Comparison of ENCODE assay signal across 11 cellular contexts in the genomic region with DNA sequence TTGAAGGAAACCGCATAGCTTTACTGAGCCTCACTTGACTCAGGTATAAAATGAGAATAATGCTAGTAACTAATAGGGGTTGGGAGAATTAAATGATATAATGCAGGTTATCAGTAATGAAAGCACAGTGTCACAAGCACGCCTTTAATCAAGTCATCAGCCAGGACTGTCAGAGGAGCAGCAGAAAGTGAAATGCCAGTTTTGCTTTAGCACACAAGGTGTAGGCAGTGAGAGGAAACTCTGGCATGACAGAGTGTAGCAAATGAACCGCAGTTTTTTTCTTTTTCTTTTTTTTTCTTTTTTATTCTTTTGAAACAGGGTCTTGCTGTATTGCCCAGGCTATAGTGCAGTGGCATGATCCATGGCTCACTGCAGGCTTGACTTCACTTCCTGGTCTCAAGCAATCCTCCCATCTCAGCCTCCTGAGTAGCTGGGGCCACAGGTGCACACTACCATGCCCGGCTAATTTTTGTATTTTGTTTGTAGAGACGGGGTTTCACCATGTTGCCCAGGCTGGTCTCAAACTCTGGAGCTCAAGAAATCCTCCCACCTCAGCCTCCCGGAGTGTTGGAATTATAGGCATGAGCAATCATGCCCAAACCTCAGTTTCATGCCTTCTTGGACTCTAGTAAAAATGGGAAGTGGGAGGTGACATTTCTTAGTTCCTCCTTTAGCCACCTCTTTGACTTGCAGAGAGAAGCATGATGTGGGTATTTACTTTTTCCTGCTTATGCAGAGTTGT. TPM values are rescaled to one million over a fixed set of nuclear protein-coding genes. Genes with fewer than 3 reads are reported as not detected.
DNase-seq lines count a peak whose midpoint lies in the region; ATAC-seq, FAIRE-seq and TF ChIP-seq lines count a peak whose summit lies in the region.
"Had no signal": no experiment of that assay in that cellular context is flagged by ENCODE, and none has a peak within 500 bp of the region (broad histone marks: within the 10 kb centered on the region; RNA-seq: fewer than 3 reads in every experiment).

No MANE protein-coding gene starts in this region.

- DNase-seq in GM06990 (ENCODE audit: extremely low read depth, insufficient read length) (peak; percentile 62), GM20000 (ENCODE audit: low spot score) (peak; percentile 40), GM12878 (ENCODE audit: low read depth, low spot score) (peak; percentile 71), NCI-H2171 (lab: John Stamatoyannopoulos, UW) (no peak), mesenchymal stem cell (no peak), tibial nerve (ENCODE audit: low spot score in 2 of 2) (no peak)
- DNase-seq in activated T-cell treated with anti-CD3 and anti-CD28 coated beads, Interleukin-2, amount 50 U/mL, for 48 hours = no peak
- DNase-seq: effector memory CD4-positive, alpha-beta T cell; NCI-H1417 had no signal

- peaks cover 5% of the 10 kb centered on the region for H3K36me3 ChIP-seq in GM06990 (ENCODE audit: control insufficient read depth, insufficient read depth, low read length)
- H3K36me3 ChIP-seq in GM12878 (ENCODE audit: control insufficient read depth in 2 of 2, insufficient read depth in 2 of 2, low read length in 1 of 2) = peaks cover 0 to 19% of the 10 kb centered on the region in 2 experiments; a peak in 3 of 4 replicates
- H3K36me3 ChIP-seq in mesenchymal stem cell (ENCODE audit: control insufficient read depth in 1 of 2, insufficient read depth in 2 of 2, low read depth in 1 of 2, low read length in 2 of 2) = peaks cover 27 to 89% of the 10 kb centered on the region in 2 experiments
- peaks cover 0 to 54% (median 0%) of the 10 kb centered on the region in 3 donors for H3K36me3 ChIP-seq in tibial nerve

- intact Hi-C loops in GM12878 (cut with micrococcal nuclease; ENCODE audit: unreplicated experiment) = no loop called here

- peak; percentile 72 for FAIRE-seq in GM12878 (lab: Jason Lieb, UNC)

- no peak overlapping the region for H2AK5ac ChIP-seq in mesenchymal stem cell (ENCODE audit: low read length, severe bottlenecking)

- no peak overlapping the region for H2BK5ac ChIP-seq in mesenchymal stem cell (ENCODE audit: low read depth, low read length, poor library complexity, severe bottlenecking)

- no peak for TF ChIP-seq RAD21 in GM12878 (IDR thresholded peaks at IDR 0.05; ENCODE audit: insufficient read depth, low read depth, low read length)

- peaks cover 3% of the 10 kb centered on the region for H3K79me2 ChIP-seq in GM12878 (ENCODE audit: control insufficient read depth, insufficient read depth, low read length)

- H4K8ac ChIP-seq in mesenchymal stem cell (ENCODE audit: low read length) = no peak overlapping the region

- H2BK15ac ChIP-seq in mesenchymal stem cell (ENCODE audit: low read depth, poor library complexity, severe bottlenecking) = no peak overlapping the region

- WGBS in GM12878 (ENCODE audit: insufficient coverage, insufficient replicate concordance, low lambda C conversion rate, missing lambda C conversion rate) = 5% methylated on average over 6 of the region's 6 CpGs
- 99% methylated on average over 5 of the region's 6 CpGs for WGBS in mesenchymal stem cell
- WGBS in tibial nerve, 2 donors = 84 to 95% methylated on average over 6 of the region's 6 CpGs

- H3K14ac ChIP-seq in mesenchymal stem cell (ENCODE audit: low read length in 2 of 2) = no peak overlapping the region

- BruUV-seq in GM12878 (replicated peaks; lab: Mats Ljungman, UMichigan) = no TSS peak

- H4K20me1 ChIP-seq in GM12878 (ENCODE audit: control insufficient read depth, insufficient read depth) = no peaks in the 10 kb centered on the region

- in situ Hi-C loops in GM12878 (cut with MboI) = no loop called here

- peak; percentile 54 to 82; a peak in 2 of 4 replicates for TF ChIP-seq EP300 in GM12878 (IDR thresholded peaks at IDR 0.05; ENCODE audit: borderline replicate concordance in 1 of 2, control insufficient read depth in 1 of 2, low read depth in 2 of 2, low read length in 2 of 2)
- TF ChIP-seq EP300 in tibial nerve (IDR thresholded peaks at IDR 0.05) = no peak

- CTCF ChIA-PET in GM12878 (lab: Yijun Ruan, JAX) = interaction anchor here (0.9 to 1.6 kb wide), 3 partner anchors 12 to 47 kb away, joined by 3 to 4 read pairs (median 3); no protein-coding TSS in a partner anchor

- POLR2A ChIA-PET in GM12878 (lab: Charles Lee) = interaction anchor here (0.9 to 1.3 kb wide), 4 partner anchors 12 to 43 kb away, joined by 3 to 6 read pairs (median 4); no protein-coding TSS in a partner anchor

- ATAC-seq in HG03175 (IDR thresholded peaks at IDR 0.05; ENCODE audit: unreplicated experiment) = peak; percentile 83
- ATAC-seq in GM12878 = peak; percentile 85

- H3K9me3 ChIP-seq in GM12878 (replicated peaks; ENCODE audit: control insufficient read depth, insufficient read depth, low read length) = no peaks in the 10 kb centered on the region
- no peaks in the 10 kb centered on the region for H3K9me3 ChIP-seq in mesenchymal stem cell (ENCODE audit: control insufficient read depth, low read length)
- no peaks in the 10 kb centered on the region for H3K9me3 ChIP-seq in tibial nerve

- H3K23ac ChIP-seq in mesenchymal stem cell (ENCODE audit: low read length in 2 of 2) = no peak overlapping the region

- H2AFZ ChIP-seq in GM12878 (ENCODE audit: control insufficient read depth, low read depth, low read length) (no peak overlapping the region), mesenchymal stem cell (ENCODE audit: low read depth, low read length) (no peak overlapping the region)

- SMC1A ChIA-PET in GM12878 (lab: Charles Lee; ENCODE audit: uncharacterized antibody, unreplicated experiment) = interaction anchor here (0.8 to 2.5 kb wide), 4 partner anchors 12 to 46 kb away, joined by 3 to 9 read pairs (median 4); no protein-coding TSS in a partner anchor

- TF ChIP-seq POLR2A in GM12878 (IDR thresholded peaks at IDR 0.05; ENCODE audit: low read depth, low read length) = no peak
- no peak for TF ChIP-seq POLR2A in tibial nerve (IDR thresholded peaks at IDR 0.05)

- H2BK120ac ChIP-seq in mesenchymal stem cell (ENCODE audit: low read depth, low read length) = no peak overlapping the region

- RAD21 ChIA-PET in GM12878 (lab: Charles Lee; ENCODE audit: unreplicated experiment) = interaction anchor here (0.8 to 1.1 kb wide), 3 partner anchors 11 to 44 kb away, joined by 3 read pairs; no protein-coding TSS in a partner anchor

- H3K27me3 ChIP-seq in GM06990 (replicated peaks; ENCODE audit: control insufficient read depth, insufficient read depth, low read length) (no peaks in the 10 kb centered on the region), GM12878 (replicated peaks in 1 of 2; ENCODE audit: control insufficient read depth in 2 of 2, insufficient read depth in 2 of 2, low read length in 1 of 2) (no peaks in the 10 kb centered on the region), mesenchymal stem cell (ENCODE audit: control insufficient read depth in 1 of 2, insufficient read depth in 1 of 2, low read length in 2 of 2) (no peaks in the 10 kb centered on the region), tibial nerve (no peaks in the 10 kb centered on the region)

- H3K18ac ChIP-seq in mesenchymal stem cell (ENCODE audit: low read depth in 1 of 2, low read length in 2 of 2) = no peak overlapping the region

- H4K91ac ChIP-seq in mesenchymal stem cell (ENCODE audit: low read length) = no peak overlapping the region

- H3K79me1 ChIP-seq in mesenchymal stem cell (replicated peaks; ENCODE audit: low read length, poor library complexity, severe bottlenecking) = peaks cover 53% of the 10 kb centered on the region

- H2BK12ac ChIP-seq in mesenchymal stem cell (ENCODE audit: low read length in 2 of 2) = no peak overlapping the region

- H3K4me2 ChIP-seq in GM12878 (ENCODE audit: control insufficient read depth, insufficient read depth) (peak overlapping the region; percentile 61; the same call in 1 of the 2 replicates), mesenchymal stem cell (ENCODE audit: low read length, poor library complexity, severe bottlenecking) (no peak overlapping the region)

- H3K4ac ChIP-seq in mesenchymal stem cell (ENCODE audit: low read depth in 1 of 2, low read length in 2 of 2) = no peak overlapping the region

- H3K4me1 ChIP-seq in GM12878 (ENCODE audit: control insufficient read depth, insufficient read depth, low read length) (peaks cover 33% of the 10 kb centered on the region), mesenchymal stem cell (ENCODE audit: control insufficient read depth, insufficient read depth, low read depth, low read length) (peaks cover 3% of the 10 kb centered on the region), tibial nerve (peaks cover 0 to 15% (median 0%) of the 10 kb centered on the region in 4 donors)

- H3K27ac ChIP-seq in GM12878 (ENCODE audit: control insufficient read depth, insufficient read depth) (peak overlapping the region; percentile 48), mesenchymal stem cell (ENCODE audit: low read length, poor library complexity, severe bottlenecking) (no peak overlapping the region), tibial nerve (no peak overlapping the region)

- H3K4me3 ChIP-seq in GM06990 (replicated peaks; ENCODE audit: low read depth, low read length) (no peak overlapping the region), GM12878 (no peak overlapping the region), mesenchymal stem cell (ENCODE audit: insufficient read depth in 1 of 2, low read depth in 1 of 2, low read length in 2 of 2) (no peak overlapping the region), tibial nerve (no peak overlapping the region)

- TF ChIP-seq CTCF in GM06990 (IDR thresholded peaks at IDR 0.05; ENCODE audit: insufficient read depth, low read length, poor library complexity, severe bottlenecking) (no peak), GM20000 (IDR thresholded peaks at IDR 0.05; ENCODE audit: extremely low read depth, missing control alignments) (no peak), GM12878 (IDR thresholded peaks at IDR 0.05 in 2 of 3, conservative IDR thresholded peaks at IDR 0.05 in 1 of 3; ENCODE audit: control insufficient read depth in 2 of 3, extremely low read depth in 1 of 3, insufficient read depth in 1 of 3, low read depth in 3 of 3, low read length in 3 of 3) (no peak), tibial nerve (IDR thresholded peaks at IDR 0.05) (no peak)

- H3K9ac ChIP-seq in GM12878 (ENCODE audit: control insufficient read depth, insufficient read depth, low read length) = no peak overlapping the region
- no peak overlapping the region for H3K9ac ChIP-seq in mesenchymal stem cell (ENCODE audit: low read length)

RNA-seq across cellular contexts. Expression of gene SCAANT1, which starts 9.7 kb away (rescaled TPM):
- not detected in 2 replicates for total RNA-seq in GM12878 (2013; cell fraction: nucleolus; rRNA removed)
- total RNA-seq in GM12878 (2014; rRNA removed) (2.1 TPM in 1 of 2 replicates, not detected in the other), GM12878 (2014; rRNA removed; fragmentation: Illumina TruSeq; extraction: Trizol) (2.4 TPM in 1 of 2 replicates, not detected in the other), GM12878 (2021) (1.5 and 1.7 TPM in 2 replicates), tibial nerve (not detected)
- polyA plus RNA-seq in GM12878 (2011; ENCODE audit: low read depth) = not detected
- polyA plus RNA-seq in GM12878 (2011; rRNA removed) (1.7 TPM in 1 of 2 replicates, not detected in the other), GM12878 (2014; fragmentation: Illumina TruSeq; extraction: Trizol) (not detected in 2 replicates), GM12878 (2014; fragmentation: Nextera tagmentation; extraction: Ambion mirVana) (under 1 TPM in 1 of 2 experiments, not detected in 1; 0.60 TPM), GM12878 (2014; rRNA removed) (not detected in 2 replicates), GM12878 (2016; fragmentation: Nextera tagmentation; extraction: Ambion mirVana) (under 1 TPM; 0.95 TPM)
- not detected in 2 replicates for polyA plus RNA-seq in GM12878 (2011; cell fraction: cytosol; rRNA removed)
- not detected in 2 replicates for polyA plus RNA-seq in GM12878 (2011; cell fraction: nucleus; rRNA removed)
- polyA plus RNA-seq in GM12878 (2012) = 3.2 TPM in 1 of 2 replicates, not detected in the other
- not detected in 2 replicates for polyA minus RNA-seq in GM12878 (2011; rRNA and poly(A)+ RNA removed)
- not detected in 2 replicates for polyA minus RNA-seq in GM12878 (2011; cell fraction: cytosol; rRNA and poly(A)+ RNA removed)
- polyA minus RNA-seq in GM12878 (2011; cell fraction: nucleus; rRNA and poly(A)+ RNA removed) = not detected in 2 replicates
- polyA plus RNA-seq in mesenchymal stem cell (2013, experiment 1 of 2) = 0.88 TPM
- polyA plus RNA-seq in mesenchymal stem cell (2013, experiment 2 of 2) = 0.63 TPM
- total RNA-seq: mononuclear cell had no signal

RNA-seq across cellular contexts. Expression of gene ATXN7, which starts 58.2 kb away (rescaled TPM):
- 130 and 152 TPM in 2 replicates for total RNA-seq in GM12878 (2013; cell fraction: nucleolus; rRNA removed)
- 8.5 and 13.7 TPM in 2 replicates for total RNA-seq in GM12878 (2014; rRNA removed)
- total RNA-seq in GM12878 (2014; rRNA removed; fragmentation: Illumina TruSeq; extraction: Trizol) = 16.1 and 18.1 TPM in 2 replicates
- 16.7 and 24.6 TPM in 2 replicates for total RNA-seq in GM12878 (2021)
- polyA plus RNA-seq in GM12878 (2011; ENCODE audit: low read depth) = 7.6 TPM
- 14.2 and 21.2 TPM in 2 replicates for polyA plus RNA-seq in GM12878 (2011; rRNA removed)
- polyA plus RNA-seq in GM12878 (2011; cell fraction: cytosol; rRNA removed) = 20.9 and 22.0 TPM in 2 replicates
- 60.1 and 74.5 TPM in 2 replicates for polyA plus RNA-seq in GM12878 (2011; cell fraction: nucleus; rRNA removed)
- 6.1 and 7.0 TPM in 2 replicates for polyA plus RNA-seq in GM12878 (2012)
- 17.7 and 22.3 TPM in 2 replicates for polyA plus RNA-seq in GM12878 (2014; fragmentation: Illumina TruSeq; extraction: Trizol)
- 1 to 10 TPM; 1.5 to 3.2 TPM for polyA plus RNA-seq in GM12878 (2014; fragmentation: Nextera tagmentation; extraction: Ambion mirVana)
- 6.3 and 8.5 TPM in 2 replicates for polyA plus RNA-seq in GM12878 (2014; rRNA removed)
- polyA plus RNA-seq in GM12878 (2016; fragmentation: Nextera tagmentation; extraction: Ambion mirVana) = 1 to 10 TPM in 1 of 2 experiments, under 1 TPM in 1; 0.83 to 1.2 TPM
- 116 and 117 TPM in 2 replicates for polyA minus RNA-seq in GM12878 (2011; rRNA and poly(A)+ RNA removed)
- polyA minus RNA-seq in GM12878 (2011; cell fraction: cytosol; rRNA and poly(A)+ RNA removed) = 13.5 and 13.6 TPM in 2 replicates
- 97.0 and 146 TPM in 2 replicates for polyA minus RNA-seq in GM12878 (2011; cell fraction: nucleus; rRNA and poly(A)+ RNA removed)
- 9.5 TPM for polyA plus RNA-seq in mesenchymal stem cell (2013, experiment 1 of 2)
- polyA plus RNA-seq in mesenchymal stem cell (2013, experiment 2 of 2) = 8.8 TPM
- 10 to 100 TPM; 29.2 to 44.2 (median 38.3) TPM for total RNA-seq in tibial nerve

RNA-seq across cellular contexts. Expression of gene THOC7, which starts 58.3 kb away (rescaled TPM):
- total RNA-seq in GM12878 (2013; cell fraction: nucleolus; rRNA removed) = 10.9 and 13.6 TPM in 2 replicates
- total RNA-seq in GM12878 (2014; rRNA removed) (61.7 and 73.8 TPM in 2 replicates), GM12878 (2014; rRNA removed; fragmentation: Illumina TruSeq; extraction: Trizol) (129 and 138 TPM in 2 replicates), GM12878 (2021) (100 and 101 TPM in 2 replicates), tibial nerve (10 to 100 TPM; 32.2 to 77.4 (median 47.9) TPM)
- 62.5 TPM for polyA plus RNA-seq in GM12878 (2011; ENCODE audit: low read depth)
- polyA plus RNA-seq in GM12878 (2011; rRNA removed) (81.0 and 147 TPM in 2 replicates), GM12878 (2014; fragmentation: Illumina TruSeq; extraction: Trizol) (167 and 206 TPM in 2 replicates), GM12878 (2014; fragmentation: Nextera tagmentation; extraction: Ambion mirVana) (100 to 1,000 TPM; 227 to 269 TPM), GM12878 (2014; rRNA removed) (97.9 and 108 TPM in 2 replicates), GM12878 (2016; fragmentation: Nextera tagmentation; extraction: Ambion mirVana) (100 to 1,000 TPM; 146 to 157 TPM)
- polyA plus RNA-seq in GM12878 (2011; cell fraction: cytosol; rRNA removed) = 24.3 and 29.7 TPM in 2 replicates
- polyA plus RNA-seq in GM12878 (2011; cell fraction: nucleus; rRNA removed) = 20.1 and 20.9 TPM in 2 replicates
- polyA plus RNA-seq in GM12878 (2012) = 91.1 and 97.6 TPM in 2 replicates
- 7.2 and 18.1 TPM in 2 replicates for polyA minus RNA-seq in GM12878 (2011; rRNA and poly(A)+ RNA removed)
- polyA minus RNA-seq in GM12878 (2011; cell fraction: cytosol; rRNA and poly(A)+ RNA removed) = 7.9 and 10.6 TPM in 2 replicates
- 4.0 and 4.5 TPM in 2 replicates for polyA minus RNA-seq in GM12878 (2011; cell fraction: nucleus; rRNA and poly(A)+ RNA removed)
- 59.6 TPM for polyA plus RNA-seq in mesenchymal stem cell (2013, experiment 1 of 2)
- polyA plus RNA-seq in mesenchymal stem cell (2013, experiment 2 of 2) = 61.7 TPM

Comparison
In these comparisons a context has a peak if more than half of its experiments do, and no peak if none do; other contexts are left out.
1. DNase-seq: peak in GM06990 (single experiment), GM20000 (single experiment) and GM12878 (single experiment); none in NCI-H2171 (single experiment), mesenchymal stem cell (single experiment), activated T-cell treated with anti-CD3 and anti-CD28 coated beads, Interleukin-2, amount 50 U/mL, for 48 hours (0 of 2) and tibial nerve (0 of 2).